In the genomic region with DNA sequence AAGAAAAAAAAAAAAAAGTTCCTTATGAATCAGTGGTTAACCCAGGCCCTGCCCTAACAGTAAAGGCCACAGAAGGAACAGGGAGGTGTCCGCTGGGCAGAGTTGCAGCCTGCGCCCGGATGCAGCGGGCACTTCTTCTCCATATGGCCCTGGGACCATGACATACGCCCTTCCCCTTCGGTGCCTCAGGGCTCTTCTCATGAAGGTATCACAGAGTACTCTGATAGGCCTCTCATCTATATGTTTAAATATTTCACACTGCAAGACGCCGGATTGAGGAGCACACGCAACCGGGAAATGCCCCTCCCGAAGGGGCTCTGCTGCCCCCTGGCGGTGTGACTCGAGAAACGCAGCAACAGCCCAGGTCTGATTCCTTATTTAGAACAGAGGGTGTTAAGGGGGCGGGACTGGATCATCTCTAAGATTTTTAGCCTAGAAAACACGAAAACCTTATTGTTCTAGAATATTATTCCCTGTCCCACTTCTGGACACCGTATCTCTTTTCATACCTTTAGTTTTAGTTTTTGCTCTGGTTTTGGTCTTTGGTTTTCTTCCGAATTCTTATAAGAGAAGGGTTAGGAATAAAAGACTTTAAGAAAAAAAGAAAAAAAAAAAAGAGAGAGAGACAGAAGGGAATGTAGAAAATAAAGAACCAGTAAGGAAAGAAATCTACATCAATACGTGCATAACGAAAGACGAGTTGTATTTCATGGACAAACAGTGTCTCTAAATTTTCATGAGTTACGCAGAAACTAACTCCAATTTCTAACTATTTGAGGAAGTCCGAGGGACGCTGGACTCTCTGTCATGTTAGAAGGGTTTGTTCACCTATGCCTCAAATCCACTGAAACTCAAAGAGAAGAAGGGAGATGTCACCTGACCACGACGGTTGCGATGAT, we compare ENCODE assay signal across 8 cellular contexts. TPM values are rescaled to one million over a fixed set of nuclear protein-coding genes. Genes with fewer than 3 reads are reported as not detected.
A peak's percentile ranks its signal among the peaks of the same experiment; 100 is the strongest.
DNase-seq lines count a peak whose midpoint lies in the region; ATAC-seq and TF ChIP-seq lines count a peak whose summit lies in the region.

No MANE protein-coding gene starts in this region.

- H3K9ac ChIP-seq in colonic mucosa (ENCODE audit: low read depth in 2 of 2, low read length in 2 of 2), result peak overlapping the region in 1 of 2 donors; percentile 37

- TF ChIP-seq CTCF in colonic mucosa (IDR thresholded peaks at IDR 0.05) (peak; percentile 90), lower leg skin (IDR thresholded peaks at IDR 0.05) (peak in 1 of 3 donors; percentile 75)

- no peaks in the 10 kb centered on the region for H3K27me3 ChIP-seq in colonic mucosa

- H3K36me3 ChIP-seq in colonic mucosa, result no peaks in the 10 kb centered on the region

- no peaks in the 10 kb centered on the region for H3K4me1 ChIP-seq in colonic mucosa

- no peaks in the 10 kb centered on the region for H3K9me3 ChIP-seq in colonic mucosa

- intact Hi-C loops in colonic mucosa (cut with DNase I), result no loop called here
- intact Hi-C loops in lower leg skin (cut with DNase I; ENCODE audit: low total_unique reads), result no loop called here

- H3K27ac ChIP-seq in colonic mucosa, result peak overlapping the region; percentile 27

- TF ChIP-seq POLR2A in lower leg skin (IDR thresholded peaks at IDR 0.05), result no peak

- 37 to 42% methylated on average over 27 of the region's 27 CpGs for WGBS in lower leg skin, 2 donors

- ATAC-seq in GM18858 (IDR thresholded peaks at IDR 0.05; ENCODE audit: unreplicated experiment), result peak; percentile 74
- peak; percentile 85 for ATAC-seq in HG03354 (IDR thresholded peaks at IDR 0.05; ENCODE audit: poor library complexity, severe bottlenecking, unreplicated experiment)

- peak; percentile 94 for DNase-seq in AG08395 (ENCODE audit: low spot score)
- peak; percentile 77 for DNase-seq in NCI-H69 (lab: John Stamatoyannopoulos, UW)
- DNase-seq in activated CD4-positive, alpha-beta T cell treated with anti-CD3 and anti-CD28 coated beads, Interleukin-2, amount 50 U/mL, for 1 hour, result peak; percentile 90
- peak; percentile 90 for DNase-seq in colonic mucosa
- DNase-seq in lower leg skin (ENCODE audit: low spot score in 2 of 2), result peak; percentile 72 to 96
- DNase-seq in stimulated activated CD4-positive, alpha-beta T cell treated with anti-CD3 and anti-CD28 coated beads, TNF-alpha, amount 100 ng/mL, for 1 hour (ENCODE audit: low read depth in 3 of 3, low spot score in 1 of 3), result peak; percentile 69 to 90 (median 78)

- H3K4me3 ChIP-seq in colonic mucosa (peak overlapping the region; percentile 8), lower leg skin (ENCODE audit: low read depth, poor library complexity, severe bottlenecking) (no peak overlapping the region)

RNA-seq across cellular contexts. Expression of a gene that starts 12.0 kb away (rescaled TPM):
- total RNA-seq in colonic mucosa (10 to 100 TPM; 15.6 to 26.5 TPM), lower leg skin (10 to 100 TPM; 26.1 to 35.9 (median 27.5) TPM)

RNA-seq across cellular contexts. Expression of a gene that starts 48.2 kb away (rescaled TPM):
- total RNA-seq in colonic mucosa (100 to 1,000 TPM; 228 to 278 TPM), lower leg skin (10 to 100 TPM; 44.8 to 64.3 (median 57.5) TPM)
